1 cellular context compared by ENCODE assay signal in genomic region chr1:235971571-235972315, GRCh38.
TF ChIP-seq lines count a peak whose summit lies in the region.

No MANE protein-coding gene starts in this region.

TF ChIP-seq in IMR-90, 13 proteins besides CTCF, POLR2A, EP300 and RAD21 (continued from another document):
- TF ChIP-seq USF2 (IDR thresholded peaks at IDR 0.05; ENCODE audit: low read depth, low read length): peak; percentile 79
- TF ChIP-seq CEBPB (IDR thresholded peaks at IDR 0.05; ENCODE audit: low read depth, low read length): peak; percentile 5; the same call in 1 of the 2 replicates
- TF ChIP-seq MAFK (IDR thresholded peaks at IDR 0.05; ENCODE audit: low read depth, low read length): no peak
